ENCODE assay signal across 8 cellular contexts in genomic region chr21:37071561-37072238, GRCh38. TPM values are rescaled to one million over a fixed set of nuclear protein-coding genes. Genes with fewer than 3 reads are reported as not detected.
DNase-seq lines count a peak whose midpoint lies in the region; FAIRE-seq and TF ChIP-seq lines count a peak whose summit lies in the region.

No MANE protein-coding gene starts in this region.

- H3K27ac Mint-ChIP-seq in activated naive CD4-positive, alpha-beta T cell treated with anti-CD3 and anti-CD28 coated beads for 36 hours, result peak overlapping the region; percentile 86

- WGBS in smooth muscle cell (ENCODE audit: low lambda C conversion rate), result 45% methylated on average over 12 of the region's 12 CpGs

- dilution Hi-C loops in keratinocyte (cut with MboI; ENCODE audit: extremely low pct_ligation_motif_present, low sequenced_read_pairs), result no loop called here

- H3K9ac ChIP-seq in NT2/D1 (ENCODE audit: insufficient read length, low read depth), result peak overlapping the region; percentile 92
- peak overlapping the region; percentile 92 for H3K9ac ChIP-seq in keratinocyte (ENCODE audit: control insufficient read depth, extremely low read depth, insufficient read depth, low read length)
- peak overlapping the region; percentile 96 for H3K9ac ChIP-seq in smooth muscle cell (ENCODE audit: low read depth)

- no peaks in the 10 kb centered on the region for H4K20me1 ChIP-seq in keratinocyte (ENCODE audit: control insufficient read depth, extremely low read depth, insufficient read depth, low read length)
- peaks cover 30% of the 10 kb centered on the region for H4K20me1 ChIP-seq in smooth muscle cell (ENCODE audit: low read depth)

- TF ChIP-seq CTCF in keratinocyte (optimal IDR thresholded peaks at IDR 0.05 in 1 of 3, IDR thresholded peaks at IDR 0.05 in 1 of 3, conservative IDR thresholded peaks at IDR 0.05 in 1 of 3; ENCODE audit: extremely low read depth in 1 of 3, insufficient read depth in 2 of 3, low read length in 3 of 3) (no peak), smooth muscle cell (IDR thresholded peaks at IDR 0.05; ENCODE audit: borderline replicate concordance, insufficient read depth, poor library complexity, severe bottlenecking) (no peak)

- H2AFZ ChIP-seq in keratinocyte (ENCODE audit: control insufficient read depth, low read length) (peak overlapping the region; percentile 83), smooth muscle cell (ENCODE audit: low read depth) (peak overlapping the region; percentile 60)

- no peaks in the 10 kb centered on the region for H3K27me3 Mint-ChIP-seq in activated naive CD4-positive, alpha-beta T cell treated with anti-CD3 and anti-CD28 coated beads for 36 hours (ENCODE audit: low read depth)

- peak overlapping the region; percentile 89 for H3K27ac ChIP-seq in keratinocyte (ENCODE audit: control insufficient read depth, insufficient read depth, low read length)
- peak overlapping the region; percentile 96 for H3K27ac ChIP-seq in smooth muscle cell (ENCODE audit: low read depth)

- H3K4me1 ChIP-seq in NT2/D1 (ENCODE audit: insufficient read depth, insufficient read length) (peaks cover 11% of the 10 kb centered on the region), keratinocyte (ENCODE audit: control insufficient read depth, extremely low read depth, insufficient read depth, low read length) (peaks cover 17% of the 10 kb centered on the region), smooth muscle cell (ENCODE audit: low read depth) (peaks cover 17% of the 10 kb centered on the region)

- H3K4me2 ChIP-seq in keratinocyte (ENCODE audit: control insufficient read depth, extremely low read depth, insufficient read depth, low read depth, low read length), result peak overlapping the region; percentile 99
- H3K4me2 ChIP-seq in smooth muscle cell, result peak overlapping the region; percentile 86

- peaks cover 17% of the 10 kb centered on the region for H3K27me3 ChIP-seq in NT2/D1 (ENCODE audit: insufficient read depth, insufficient read length)
- no peaks in the 10 kb centered on the region for H3K27me3 ChIP-seq in keratinocyte (ENCODE audit: control insufficient read depth, extremely low read depth, insufficient read depth, low read length)
- no peaks in the 10 kb centered on the region for H3K27me3 ChIP-seq in smooth muscle cell (ENCODE audit: low read depth)

- H3K4me3 Mint-ChIP-seq in activated naive CD4-positive, alpha-beta T cell treated with anti-CD3 and anti-CD28 coated beads for 36 hours, result peak overlapping the region; percentile 72

- H3K4me3 ChIP-seq in NT2/D1 (ENCODE audit: insufficient read length, low read depth) (peak overlapping the region; percentile 72), keratinocyte (ENCODE audit: control insufficient read depth in 2 of 3, extremely low read depth in 1 of 3, insufficient read depth in 2 of 3, low read depth in 1 of 3, low read length in 3 of 3) (peak overlapping the region; percentile 69 to 99 (median 92)), smooth muscle cell (peak overlapping the region; percentile 68)

- H3K9me1 ChIP-seq in keratinocyte (ENCODE audit: control insufficient read depth, extremely low read depth, insufficient read depth, low read length), result no peaks in the 10 kb centered on the region

- peaks cover 33% of the 10 kb centered on the region for H3K79me2 ChIP-seq in keratinocyte (ENCODE audit: control insufficient read depth, insufficient read depth, low read length)
- H3K79me2 ChIP-seq in smooth muscle cell (ENCODE audit: low read depth), result peaks cover 48% of the 10 kb centered on the region

- no peak for FAIRE-seq in keratinocyte (lab: Jason Lieb, UNC)

- H3K9me3 ChIP-seq in NT2/D1 (ENCODE audit: insufficient read depth, low read length), result no peaks in the 10 kb centered on the region; the same call in 1 of the 2 replicates
- H3K9me3 ChIP-seq in keratinocyte (ENCODE audit: control insufficient read depth, low read depth, low read length), result no peaks in the 10 kb centered on the region
- no peaks in the 10 kb centered on the region for H3K9me3 ChIP-seq in smooth muscle cell (replicated peaks; ENCODE audit: low read depth)

- H3K36me3 Mint-ChIP-seq in activated naive CD4-positive, alpha-beta T cell treated with anti-CD3 and anti-CD28 coated beads for 36 hours (ENCODE audit: low read depth), result peaks cover 14% of the 10 kb centered on the region

- in situ Hi-C loops in T47D (cut with HindIII; ENCODE audit: low pct_unique_long_range_greater_than_20kb, low sequenced_read_pairs), result no loop called here

- peak; percentile 8 for DNase-seq in activated naive CD4-positive, alpha-beta T cell treated with anti-CD3 and anti-CD28 coated beads for 36 hours
- no peak for DNase-seq in activated naive CD4-positive, alpha-beta T cell treated with anti-CD3 and anti-CD28 coated beads, Interleukin-2, amount 50 U/mL, for 16 hours
- DNase-seq in NT2/D1 (ENCODE audit: low read depth, low spot score) (no peak), T47D (ENCODE audit: low read depth in 1 of 2, low spot score in 1 of 2) (peak; percentile 31 to 94), keratinocyte (ENCODE audit: low read depth, low spot score) (peak; percentile 42), smooth muscle cell (lab: John Stamatoyannopoulos, UW; ENCODE audit: unreplicated experiment) (no peak), activated gamma-delta T cell (lab: John Stamatoyannopoulos, UW) (no peak), mesenteric fat pad (ENCODE audit: low spot score) (no peak)

- CTCF ChIA-PET in activated naive CD4-positive, alpha-beta T cell treated with anti-CD3 and anti-CD28 coated beads for 36 hours (lab: Charles Lee), result interaction anchor here (0.6 kb wide), 1 partner anchor 11 kb away, joined by 3 read pairs; no protein-coding TSS in a partner anchor

- intact Hi-C loops in activated naive CD4-positive, alpha-beta T cell treated with anti-CD3 and anti-CD28 coated beads for 36 hours (cut with micrococcal nuclease), result loop anchor here (2.0 kb wide), 8 partner anchors 15 to 295 kb away; partner anchors contain the start of genes DYRK1A, HLCS and VPS26C

- H3F3A ChIP-seq in smooth muscle cell (ENCODE audit: low read depth), result no peaks in the 10 kb centered on the region

- H3K9me3 Mint-ChIP-seq in activated naive CD4-positive, alpha-beta T cell treated with anti-CD3 and anti-CD28 coated beads for 36 hours, result no peaks in the 10 kb centered on the region

- peaks cover 33% of the 10 kb centered on the region for H3K4me1 Mint-ChIP-seq in activated naive CD4-positive, alpha-beta T cell treated with anti-CD3 and anti-CD28 coated beads for 36 hours (ENCODE audit: low read depth)

- H3K36me3 ChIP-seq in NT2/D1 (ENCODE audit: insufficient read depth, insufficient read length, low read length), result peaks cover 25% of the 10 kb centered on the region
- H3K36me3 ChIP-seq in keratinocyte (ENCODE audit: control insufficient read depth in 2 of 2, extremely low read depth in 1 of 2, insufficient read depth in 2 of 2, low read length in 2 of 2), result no peaks in the 10 kb centered on the region
- H3K36me3 ChIP-seq in smooth muscle cell (ENCODE audit: low read depth), result no peaks in the 10 kb centered on the region

RNA-seq across cellular contexts. Expression of gene PIGP, which starts 1.2 kb away (rescaled TPM):
- total RNA-seq in activated naive CD4-positive, alpha-beta T cell treated with anti-CD3 and anti-CD28 coated beads for 36 hours, result 10 to 100 TPM; 12.0 to 16.9 TPM
- 12.3 to 31.8 TPM (median 22.4 TPM) in 3 replicates for polyA plus RNA-seq in keratinocyte
- 3.1 TPM for polyA plus RNA-seq in keratinocyte (2011; ENCODE audit: low read depth)
- 15.5 and 43.0 TPM in 2 replicates for polyA plus RNA-seq in keratinocyte (2011; cell fraction: cytosol; rRNA removed)
- 13.8 and 16.2 TPM in 2 replicates for polyA plus RNA-seq in keratinocyte (2011; cell fraction: nucleus; rRNA removed)
- 11.6 and 12.5 TPM in 2 replicates for polyA plus RNA-seq in keratinocyte (2012; ENCODE audit: low replicate concordance)
- polyA minus RNA-seq in keratinocyte, result 6.2 to 11.4 TPM (median 6.2 TPM) in 3 replicates
- polyA minus RNA-seq in keratinocyte (2011; cell fraction: cytosol; rRNA and poly(A)+ RNA removed), result 11.1 TPM
- 1.7 and 4.0 TPM in 2 replicates for polyA minus RNA-seq in keratinocyte (2011; cell fraction: nucleus; rRNA and poly(A)+ RNA removed)
- 13.8 and 15.4 TPM in 2 replicates for total RNA-seq in smooth muscle cell
- 17.6 and 19.3 TPM in 2 replicates for polyA plus RNA-seq in smooth muscle cell
- 31.3 TPM for total RNA-seq in mesenteric fat pad

RNA-seq across cellular contexts. Expression of gene TTC3, which starts 1.4 kb away (rescaled TPM):
- 10 to 100 TPM; 53.7 to 53.8 TPM for total RNA-seq in activated naive CD4-positive, alpha-beta T cell treated with anti-CD3 and anti-CD28 coated beads for 36 hours
- polyA plus RNA-seq in keratinocyte (37.0 to 42.8 TPM (median 38.5 TPM) in 3 replicates), smooth muscle cell (177 and 193 TPM in 2 replicates)
- polyA plus RNA-seq in keratinocyte (2011; ENCODE audit: low read depth), result 177 TPM
- 38.0 and 40.7 TPM in 2 replicates for polyA plus RNA-seq in keratinocyte (2011; cell fraction: cytosol; rRNA removed)
- 90.5 and 92.8 TPM in 2 replicates for polyA plus RNA-seq in keratinocyte (2011; cell fraction: nucleus; rRNA removed)
- polyA plus RNA-seq in keratinocyte (2012; ENCODE audit: low replicate concordance), result 23.5 and 36.1 TPM in 2 replicates
- 18.4 to 77.9 TPM (median 41.8 TPM) in 3 replicates for polyA minus RNA-seq in keratinocyte
- 68.9 TPM for polyA minus RNA-seq in keratinocyte (2011; cell fraction: cytosol; rRNA and poly(A)+ RNA removed)
- 65.2 and 134 TPM in 2 replicates for polyA minus RNA-seq in keratinocyte (2011; cell fraction: nucleus; rRNA and poly(A)+ RNA removed)
- total RNA-seq in smooth muscle cell (224 and 331 TPM in 2 replicates), mesenteric fat pad (141 TPM)

Comparison
In these comparisons a context has a peak if more than half of its experiments do, and no peak if none do; other contexts are left out.
1. DNase-seq: peak in activated naive CD4-positive, alpha-beta T cell treated with anti-CD3 and anti-CD28 coated beads for 36 hours (single experiment), T47D (2 of 2) and keratinocyte (single experiment); none in activated naive CD4-positive, alpha-beta T cell treated with anti-CD3 and anti-CD28 coated beads, Interleukin-2, amount 50 U/mL, for 16 hours (single experiment), NT2/D1 (single experiment), smooth muscle cell (single experiment), activated gamma-delta T cell (single experiment) and mesenteric fat pad (single experiment).
2. Peak in every context shown above with its lines, with median percentiles within 50 percentile points of each other: H3K4me3 ChIP-seq and H3K9ac ChIP-seq.